15 cellular contexts compared by ENCODE assay signal in genomic region chr2:184558713-184559464, GRCh38. TPM values are rescaled to one million over a fixed set of nuclear protein-coding genes. Genes with fewer than 3 reads are reported as not detected.
DNase-seq lines count a peak whose midpoint lies in the region; ATAC-seq, FAIRE-seq and TF ChIP-seq lines count a peak whose summit lies in the region.
"Had no signal": no experiment of that assay in that cellular context is flagged by ENCODE, and none has a peak within 500 bp of the region (broad histone marks: within the 10 kb centered on the region; RNA-seq: fewer than 3 reads in every experiment).

No MANE protein-coding gene starts in this region.

- no peak overlapping the region for H3K27ac Mint-ChIP-seq in endodermal cell

- DNase-seq in HS-5 (ENCODE audit: low read depth), result peak; percentile 18
- DNase-seq in RPMI7951 (ENCODE audit: low read depth), result peak; percentile 2
- DNase-seq in fibroblast of mammary gland (ENCODE audit: low read depth), result peak; percentile 49
- no peak for DNase-seq in neuronal stem cell (ENCODE audit: low spot score)
- no peak for DNase-seq in D721Med (ENCODE audit: insufficient read length, low spot score)
- DNase-seq in endodermal cell, result no peak
- DNase-seq: NCI-H1436, NCI-H2029, NCI-H2171 treated with DMSO at 0.1 percent for 48 hours, NCI-H446 treated with DMSO at 0.1 percent for 48 hours, SK-N-SH had no signal

- H3K9me3 ChIP-seq in neuronal stem cell (replicated peaks in 1 of 2; ENCODE audit: control insufficient read depth in 2 of 2, insufficient read depth in 1 of 2, low read depth in 1 of 2, low read length in 2 of 2), result no peaks in the 10 kb centered on the region
- H3K9me3 ChIP-seq in endodermal cell (ENCODE audit: control insufficient read depth, low read length), result no peaks in the 10 kb centered on the region
- H3K9me3 ChIP-seq: SK-N-SH had no signal

- H3K9ac ChIP-seq in neuronal stem cell (ENCODE audit: low read depth, low read length, poor library complexity) (no peak overlapping the region), endodermal cell (ENCODE audit: extremely low read depth, low read length, poor library complexity, severe bottlenecking) (no peak overlapping the region)
- H3K9ac ChIP-seq: SK-N-SH had no signal

- H3K14ac ChIP-seq in neuronal stem cell (ENCODE audit: low read length), result no peak overlapping the region

- H3K4ac ChIP-seq in neuronal stem cell (ENCODE audit: low read length), result no peak overlapping the region

- no peaks in the 10 kb centered on the region for H3K4me1 Mint-ChIP-seq in endodermal cell

- H3K18ac ChIP-seq in neuronal stem cell (ENCODE audit: low read length), result no peak overlapping the region

- H3K4me1 ChIP-seq in neuronal stem cell (ENCODE audit: control insufficient read depth in 2 of 2, insufficient read depth in 1 of 2, low read depth in 1 of 2, low read length in 2 of 2) (no peaks in the 10 kb centered on the region), endodermal cell (ENCODE audit: control insufficient read depth, insufficient read depth, low read length) (no peaks in the 10 kb centered on the region)

- TF ChIP-seq CTCF in fibroblast of mammary gland (conservative IDR thresholded peaks at IDR 0.05; ENCODE audit: control insufficient read depth, insufficient read depth, low read depth, low read length), result no peak
- no peak for TF ChIP-seq CTCF in D721Med (IDR thresholded peaks at IDR 0.05; ENCODE audit: insufficient read depth, missing control alignments)
- TF ChIP-seq CTCF in endodermal cell (conservative IDR thresholded peaks at IDR 0.05), result no peak

- H2BK12ac ChIP-seq in neuronal stem cell (ENCODE audit: low read length), result no peak overlapping the region

- H3K27me3 ChIP-seq in neuronal stem cell (ENCODE audit: control insufficient read depth in 3 of 3, insufficient read depth in 3 of 3, low read depth in 1 of 3, low read length in 3 of 3) (no peaks in the 10 kb centered on the region), endodermal cell (ENCODE audit: control insufficient read depth, insufficient read depth, low read length, poor library complexity, severe bottlenecking) (no peaks in the 10 kb centered on the region)

- H2BK120ac ChIP-seq in neuronal stem cell (ENCODE audit: low read depth, low read length), result no peak overlapping the region

- H2AFZ ChIP-seq in neuronal stem cell (ENCODE audit: low read length), result peak overlapping the region; percentile 10

- WGBS in neuronal stem cell (ENCODE audit: extremely low coverage in 2 of 2, insufficient read length in 2 of 2, insufficient replicate concordance in 1 of 2), 2 donors, result no CpG with 5 or more reads among the region's 5 CpGs
- WGBS in endodermal cell (ENCODE audit: insufficient coverage in 1 of 2, insufficient read length in 1 of 2), 2 experiments, result 84% methylated on average over 3 to 5 of the region's 5 CpGs

- H2AK5ac ChIP-seq in neuronal stem cell (ENCODE audit: low read depth, low read length), result no peak overlapping the region

- no peaks in the 10 kb centered on the region for H3K27me3 Mint-ChIP-seq in endodermal cell (ENCODE audit: insufficient read depth)

- H3K36me3 ChIP-seq in neuronal stem cell (replicated peaks in 1 of 2; ENCODE audit: control insufficient read depth in 2 of 2, insufficient read depth in 2 of 2, low read length in 2 of 2) (no peaks in the 10 kb centered on the region), endodermal cell (ENCODE audit: control insufficient read depth, insufficient read depth, low read length) (no peaks in the 10 kb centered on the region)

- H2BK5ac ChIP-seq in neuronal stem cell (ENCODE audit: low read length), result no peak overlapping the region

- no peak overlapping the region for H3K23ac ChIP-seq in neuronal stem cell (ENCODE audit: low read depth, low read length, poor library complexity)

- H3K4me3 ChIP-seq in fibroblast of mammary gland (ENCODE audit: control insufficient read depth, low read depth, low read length) (no peak overlapping the region), neuronal stem cell (ENCODE audit: low read length in 2 of 2) (peak overlapping the region in 1 of 2 donors; percentile 63), endodermal cell (ENCODE audit: low read length) (no peak overlapping the region)

- H3K9me3 Mint-ChIP-seq in endodermal cell, result no peaks in the 10 kb centered on the region

- no peak overlapping the region for H3K4me3 Mint-ChIP-seq in endodermal cell

- no peak overlapping the region for H2BK15ac ChIP-seq in neuronal stem cell (ENCODE audit: low read length)

- FAIRE-seq in D721Med (lab: Jason Lieb, UNC), result no peak
- FAIRE-seq: H54 had no signal

- no peaks in the 10 kb centered on the region for H3K79me1 ChIP-seq in neuronal stem cell (ENCODE audit: low read depth, low read length)

- no peak overlapping the region for H3K27ac ChIP-seq in neuronal stem cell (replicated peaks; ENCODE audit: low read length)
- H3K27ac ChIP-seq in endodermal cell (ENCODE audit: low read depth, low read length), result no peak overlapping the region
- H3K27ac ChIP-seq: C4-2B had no signal

- H4K8ac ChIP-seq in neuronal stem cell (ENCODE audit: low read depth, low read length), result no peak overlapping the region

- H4K91ac ChIP-seq in neuronal stem cell (ENCODE audit: low read depth, low read length, poor library complexity), result no peak overlapping the region

- H3K36me3 Mint-ChIP-seq in endodermal cell (ENCODE audit: low read depth), result no peaks in the 10 kb centered on the region

- no peak overlapping the region for H3K4me2 ChIP-seq in neuronal stem cell (ENCODE audit: insufficient read depth, low read length, poor library complexity, severe bottlenecking)
- H3K4me2 ChIP-seq: SK-N-SH had no signal

- ATAC-seq in SK-N-SH treated with all-trans-retinoic acid at 6 μM for 48 hours, result no peak
- ATAC-seq: Right ventricle myocardium inferior had no signal

TF ChIP-seq in SK-N-SH treated with all-trans-retinoic acid at 6 μM for 48 hours, 23 proteins besides CTCF, POLR2A, EP300 and RAD21:
- no peak for TF ChIP-seq ZNF70 (CRISPR knock-in tag; IDR thresholded peaks at IDR 0.05)
- no peak for TF ChIP-seq ESRRG (CRISPR knock-in tag; IDR thresholded peaks at IDR 0.05)
- TF ChIP-seq POU6F1 (CRISPR knock-in tag; IDR thresholded peaks at IDR 0.05; ENCODE audit: borderline replicate concordance, low read depth), result no peak
- TF ChIP-seq OSR1 (CRISPR knock-in tag; IDR thresholded peaks at IDR 0.05), result no peak
- no peak for TF ChIP-seq ZFP30 (CRISPR knock-in tag; IDR thresholded peaks at IDR 0.05)

RNA-seq across cellular contexts. Expression of gene ZNF804A, which starts 39.4 kb away (rescaled TPM):
- total RNA-seq in RPMI7951 (2014; rRNA removed; shearing (Covaris generic)), result 0.10 and 0.24 TPM in 2 replicates
- polyA plus RNA-seq in neuronal stem cell (2013, experiment 1 of 2), result 0.04 TPM
- polyA plus RNA-seq in neuronal stem cell (2013, experiment 2 of 2), result 0.08 TPM
- total RNA-seq in endodermal cell, result under 1 TPM in 1 of 2 donors, not detected in 1; 0.15 TPM
- polyA plus RNA-seq in endodermal cell (2013, experiment 1 of 2), result 1.1 TPM
- 1.2 TPM for polyA plus RNA-seq in endodermal cell (2013, experiment 2 of 2)

Comparison
In these comparisons a context has a peak if more than half of its experiments do, and no peak if none do; other contexts are left out.
1. DNase-seq: peak in HS-5 (single experiment), RPMI7951 (single experiment) and fibroblast of mammary gland (single experiment); none in neuronal stem cell (single experiment), D721Med (single experiment) and endodermal cell (single experiment).